8 cellular contexts compared by ENCODE assay signal in the genomic region with DNA sequence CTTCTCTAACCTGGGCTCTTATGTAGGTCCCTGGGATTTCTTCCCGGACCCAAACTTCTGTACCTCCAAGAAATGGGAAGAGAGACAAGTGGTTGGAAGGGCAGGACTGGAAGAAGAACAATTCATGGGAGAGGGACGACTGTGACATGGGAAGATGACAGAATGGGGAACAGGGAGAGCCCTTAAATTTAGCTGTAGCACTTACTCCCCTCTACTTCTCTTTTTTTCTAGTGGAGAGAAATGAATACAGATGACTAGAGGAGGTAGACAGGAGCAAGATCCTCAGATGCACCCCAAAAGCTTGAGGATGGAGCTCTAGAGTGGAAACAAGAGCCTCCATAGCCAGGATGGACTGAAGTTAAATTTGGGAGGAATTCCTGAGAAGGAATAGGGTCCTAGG. TPM values are rescaled to one million over a fixed set of nuclear protein-coding genes. Genes with fewer than 3 reads are reported as not detected.
DNase-seq lines count a peak whose midpoint lies in the region; ATAC-seq lines count a peak whose summit lies in the region.

No MANE protein-coding gene starts in this region.

- no peaks in the 10 kb centered on the region for H3K9me3 ChIP-seq in BLaER1 treated with 17β-estradiol and CSF1 and Interleukin-3, amounts not matched to agents 10 nM and 100 nM (replicated peaks in 1 of 11)
- H3K9me3 ChIP-seq in naive thymus-derived CD4-positive, alpha-beta T cell (ENCODE audit: control insufficient read depth in 2 of 3, low read length in 3 of 3) = no peaks in the 10 kb centered on the region
- no peaks in the 10 kb centered on the region for H3K9me3 ChIP-seq in SJCRH30 (replicated peaks)

- intact Hi-C loops in naive thymus-derived CD4-positive, alpha-beta T cell (cut with micrococcal nuclease) = no loop called here

- CTCF ChIA-PET in naive thymus-derived CD4-positive, alpha-beta T cell (lab: Charles Lee) = interaction anchor here (0.9 to 12.5 kb wide), 6 partner anchors 9 to 30 kb away, joined by 3 to 213 read pairs (median 6); partner anchors contain the start of genes PGAP2 and STIM1

- peak overlapping the region; percentile 88 to 99 (median 96); a peak in 21 of 22 replicates for H3K9ac ChIP-seq in BLaER1 treated with 17β-estradiol and CSF1 and Interleukin-3, amounts not matched to agents 10 nM and 100 nM

- H3K27me3 ChIP-seq in BLaER1 treated with 17β-estradiol and CSF1 and Interleukin-3, amounts not matched to agents 10 nM and 100 nM = no peaks in the 10 kb centered on the region
- H3K27me3 ChIP-seq in naive thymus-derived CD4-positive, alpha-beta T cell (ENCODE audit: control insufficient read depth in 2 of 2, insufficient read depth in 2 of 2, low read length in 2 of 2) = no peaks in the 10 kb centered on the region
- no peaks in the 10 kb centered on the region for H3K27me3 ChIP-seq in SJCRH30

- POLR2A ChIA-PET in naive thymus-derived CD4-positive, alpha-beta T cell (lab: Charles Lee) = interaction anchor here (0.5 to 17.9 kb wide), 10 partner anchors 13 to 769 kb away, joined by 3 to 399 read pairs (median 22); partner anchors contain the start of genes NUP98, PGAP2, STIM1 and TRIM68

- H4K20me1 ChIP-seq in BLaER1 treated with 17β-estradiol and CSF1 and Interleukin-3, amounts not matched to agents 10 nM and 100 nM = peaks cover 10 to 70% (median 56%) of the 10 kb centered on the region in 11 experiments; a peak in 18 of 22 replicates

- H3K27ac ChIP-seq in BLaER1 treated with 17β-estradiol and CSF1 and Interleukin-3, amounts not matched to agents 10 nM and 100 nM = peak overlapping the region; percentile 89 to 96 (median 94)
- peak overlapping the region; percentile 95 for H3K27ac ChIP-seq in naive thymus-derived CD4-positive, alpha-beta T cell (ENCODE audit: low read depth, low read length)
- no peak overlapping the region for H3K27ac ChIP-seq in SJCRH30

- H3K4me3 Mint-ChIP-seq in IgD-negative memory B cell = peak overlapping the region; percentile 84 to 99 (median 96)
- peak overlapping the region; percentile 97 for H3K4me3 Mint-ChIP-seq in activated naive CD8-positive, alpha-beta T cell
- peak overlapping the region; percentile 92 to 99 (median 95) for H3K4me3 Mint-ChIP-seq in naive thymus-derived CD4-positive, alpha-beta T cell

- peak overlapping the region; percentile 82 to 99 (median 93) for H3K27ac Mint-ChIP-seq in IgD-negative memory B cell
- H3K27ac Mint-ChIP-seq in activated naive CD8-positive, alpha-beta T cell = peak overlapping the region; percentile 94
- H3K27ac Mint-ChIP-seq in naive thymus-derived CD4-positive, alpha-beta T cell = peak overlapping the region; percentile 88 to 99 (median 98)

- peaks cover 37 to 61% (median 59%) of the 10 kb centered on the region in 3 donors for H3K4me1 Mint-ChIP-seq in IgD-negative memory B cell
- H3K4me1 Mint-ChIP-seq in activated naive CD8-positive, alpha-beta T cell (ENCODE audit: low read depth) = peaks cover 62% of the 10 kb centered on the region
- peaks cover 41 to 77% (median 68%) of the 10 kb centered on the region in 7 donors for H3K4me1 Mint-ChIP-seq in naive thymus-derived CD4-positive, alpha-beta T cell

- H3K4me3 ChIP-seq in BLaER1 treated with 17β-estradiol and CSF1 and Interleukin-3, amounts not matched to agents 10 nM and 100 nM = peak overlapping the region; percentile 83 to 99 (median 91); a peak in 19 of 20 replicates
- H3K4me3 ChIP-seq in naive thymus-derived CD4-positive, alpha-beta T cell (ENCODE audit: low read length) = peak overlapping the region; percentile 51
- no peak overlapping the region for H3K4me3 ChIP-seq in SJCRH30

- H3K27me3 Mint-ChIP-seq in IgD-negative memory B cell = no peaks in the 10 kb centered on the region
- no peaks in the 10 kb centered on the region for H3K27me3 Mint-ChIP-seq in activated naive CD8-positive, alpha-beta T cell
- H3K27me3 Mint-ChIP-seq in naive thymus-derived CD4-positive, alpha-beta T cell = no peaks in the 10 kb centered on the region

- H3K36me3 Mint-ChIP-seq in IgD-negative memory B cell = no peaks in the 10 kb centered on the region
- H3K36me3 Mint-ChIP-seq in activated naive CD8-positive, alpha-beta T cell = peaks cover 27% of the 10 kb centered on the region
- H3K36me3 Mint-ChIP-seq in naive thymus-derived CD4-positive, alpha-beta T cell = peaks cover 7 to 42% (median 20%) of the 10 kb centered on the region in 5 donors

- no peaks in the 10 kb centered on the region for H3K9me3 Mint-ChIP-seq in IgD-negative memory B cell
- no peaks in the 10 kb centered on the region for H3K9me3 Mint-ChIP-seq in activated naive CD8-positive, alpha-beta T cell (ENCODE audit: low read depth)
- H3K9me3 Mint-ChIP-seq in naive thymus-derived CD4-positive, alpha-beta T cell = peaks cover 0 to 7% (median 0%) of the 10 kb centered on the region in 11 donors

- peak overlapping the region; percentile 92 to 100 (median 96) for H3K4me2 ChIP-seq in BLaER1 treated with 17β-estradiol and CSF1 and Interleukin-3, amounts not matched to agents 10 nM and 100 nM

- DNase-seq in naive thymus-derived CD4-positive, alpha-beta T cell = no peak
- no peak for DNase-seq in SJCRH30
- DNase-seq in activated CD4-positive, CD25-positive, alpha-beta regulatory T cell treated with anti-CD3 and anti-CD28 coated beads, Interleukin-2, amount 50 U/mL, for 72 hours = no peak
- DNase-seq in effector CD4-positive, alpha-beta T cell = no peak

- H3K36me3 ChIP-seq in BLaER1 treated with 17β-estradiol and CSF1 and Interleukin-3, amounts not matched to agents 10 nM and 100 nM = peaks cover 8 to 40% (median 16%) of the 10 kb centered on the region in 11 experiments; a peak in 19 of 22 replicates
- H3K36me3 ChIP-seq in naive thymus-derived CD4-positive, alpha-beta T cell (ENCODE audit: control insufficient read depth in 2 of 3, insufficient read depth in 3 of 3, low read length in 3 of 3) = peaks cover 0 to 11% (median 0%) of the 10 kb centered on the region in 3 experiments
- H3K36me3 ChIP-seq in SJCRH30 = 0 out of 2 replicates have a peak, but pooled peaks cover 6% of the 10 kb centered on the region

- ATAC-seq in naive thymus-derived CD4-positive, alpha-beta T cell = no peak
- ATAC-seq in HG03045 (IDR thresholded peaks at IDR 0.05; ENCODE audit: unreplicated experiment) = no peak

- H3K4me1 ChIP-seq in BLaER1 treated with 17β-estradiol and CSF1 and Interleukin-3, amounts not matched to agents 10 nM and 100 nM = peaks cover 66 to 81% (median 75%) of the 10 kb centered on the region in 10 experiments
- peaks cover 61% of the 10 kb centered on the region in 2 donors for H3K4me1 ChIP-seq in naive thymus-derived CD4-positive, alpha-beta T cell (ENCODE audit: control insufficient read depth in 2 of 2, insufficient read depth in 2 of 2, low read length in 2 of 2)
- H3K4me1 ChIP-seq in SJCRH30 = no peaks in the 10 kb centered on the region

RNA-seq across cellular contexts. Expression of gene RHOG, which starts 2.3 kb away (rescaled TPM):
- polyA plus RNA-seq in IgD-negative memory B cell = 199 TPM
- 100 to 1,000 TPM in 2 of 5 experiments, 10 to 100 TPM in 3; 89.4 to 147 (median 96.3) TPM for total RNA-seq in naive thymus-derived CD4-positive, alpha-beta T cell
- 100 to 1,000 TPM; 133 to 220 TPM for polyA plus RNA-seq in naive thymus-derived CD4-positive, alpha-beta T cell
- total RNA-seq in SJCRH30 (2014; rRNA removed; shearing (Covaris generic)) = 15.5 and 17.4 TPM in 2 replicates

RNA-seq across cellular contexts. Expression of gene STIM1, which starts 17.0 kb away (rescaled TPM):
- polyA plus RNA-seq in IgD-negative memory B cell = 22.1 TPM
- 100 to 1,000 TPM in 3 of 5 experiments, 10 to 100 TPM in 2; 95.6 to 117 (median 103) TPM for total RNA-seq in naive thymus-derived CD4-positive, alpha-beta T cell
- polyA plus RNA-seq in naive thymus-derived CD4-positive, alpha-beta T cell = 10 to 100 TPM; 38.4 to 43.6 TPM
- 12.9 and 14.7 TPM in 2 replicates for total RNA-seq in SJCRH30 (2014; rRNA removed; shearing (Covaris generic))

RNA-seq across cellular contexts. Expression of gene PGAP2, which starts 30.1 kb away (rescaled TPM):
- polyA plus RNA-seq in IgD-negative memory B cell = 20.1 TPM
- total RNA-seq in naive thymus-derived CD4-positive, alpha-beta T cell = 10 to 100 TPM; 20.8 to 28.3 (median 26.1) TPM
- polyA plus RNA-seq in naive thymus-derived CD4-positive, alpha-beta T cell = 10 to 100 TPM; 24.2 to 27.8 TPM
- total RNA-seq in SJCRH30 (2014; rRNA removed; shearing (Covaris generic)) = 4.5 and 5.3 TPM in 2 replicates

RNA-seq across cellular contexts. Expression of gene NUP98, which starts 41.1 kb away (rescaled TPM):
- polyA plus RNA-seq in IgD-negative memory B cell = 34.0 TPM
- 100 to 1,000 TPM; 103 to 137 (median 120) TPM for total RNA-seq in naive thymus-derived CD4-positive, alpha-beta T cell
- 10 to 100 TPM; 45.0 to 71.5 TPM for polyA plus RNA-seq in naive thymus-derived CD4-positive, alpha-beta T cell
- 191 and 217 TPM in 2 replicates for total RNA-seq in SJCRH30 (2014; rRNA removed; shearing (Covaris generic))
